6 cellular contexts compared by ENCODE assay signal in the genomic region with DNA sequence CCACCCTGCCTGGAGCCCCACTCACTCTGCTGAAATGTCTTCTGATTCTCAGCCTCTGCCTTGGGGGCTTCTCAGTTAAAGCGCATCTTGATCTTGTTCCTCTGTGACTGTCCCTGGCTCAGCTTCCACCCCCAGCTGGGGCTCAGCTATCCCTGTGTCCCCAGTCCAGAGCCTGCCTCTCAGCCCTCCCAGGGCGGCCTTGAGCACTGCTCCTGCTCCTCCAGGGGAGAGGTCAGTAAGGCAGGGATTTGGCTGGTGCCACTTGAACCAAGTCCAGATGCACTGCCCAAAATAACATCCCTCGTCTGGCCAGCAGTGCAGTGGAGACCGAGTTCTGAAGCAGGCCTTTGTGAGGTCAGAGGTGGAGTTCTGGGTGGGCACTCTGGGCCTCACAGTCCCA.
DNase-seq lines count a peak whose midpoint lies in the region; ATAC-seq and TF ChIP-seq lines count a peak whose summit lies in the region.
"Not testable (repeated sequence)": the region's sequence is repeated elsewhere in the genome, so short reads cannot be mapped to it uniquely, and the experiment has no call there.

No MANE protein-coding gene starts in this region.

- H3K27me3 ChIP-seq in right cardiac atrium (ENCODE audit: control insufficient read depth, insufficient read depth); right lobe of liver; sigmoid colon; tibial artery: not testable (repeated sequence)

- TF ChIP-seq CTCF in right lobe of liver (IDR thresholded peaks at IDR 0.05); sigmoid colon (IDR thresholded peaks at IDR 0.05); tibial artery (IDR thresholded peaks at IDR 0.05): not testable (repeated sequence)

- WGBS in right cardiac atrium = 25% methylated on average over 1 of the region's 4 CpGs
- no CpG with 5 or more reads among the region's 4 CpGs for WGBS in right lobe of liver (ENCODE audit: insufficient coverage, low coverage, low lambda C conversion rate, missing lambda C conversion rate)
- WGBS in sigmoid colon, 2 donors = 72 to 86% methylated on average over 1 of the region's 4 CpGs

- peak; percentile 80 for DNase-seq in Right ventricle myocardium inferior (ENCODE audit: missing footprints)
- peak; percentile 57 for DNase-seq in left cardiac atrium
- DNase-seq in right cardiac atrium = peak; percentile 68 to 87 (median 86)
- peak; percentile 33 to 83 (median 77) for DNase-seq in right lobe of liver
- DNase-seq in sigmoid colon = peak; percentile 72
- DNase-seq in tibial artery = peak; percentile 27 to 78

- ATAC-seq in Right ventricle myocardium inferior, left cardiac atrium, right cardiac atrium, right lobe of liver: not testable (repeated sequence)

- TF ChIP-seq POLR2A in right lobe of liver (IDR thresholded peaks at IDR 0.05); sigmoid colon (IDR thresholded peaks at IDR 0.05): not testable (repeated sequence)

- not testable (repeated sequence) for H3K4me3 ChIP-seq in right cardiac atrium (ENCODE audit: low read length); right lobe of liver; sigmoid colon; tibial artery

- TF ChIP-seq EP300 in sigmoid colon (IDR thresholded peaks at IDR 0.05) = not testable (repeated sequence)

- H3K36me3 ChIP-seq in right lobe of liver, sigmoid colon, tibial artery: not testable (repeated sequence)

- not testable (repeated sequence) for H3K27ac ChIP-seq in right cardiac atrium (ENCODE audit: low read length); right lobe of liver; sigmoid colon; tibial artery

- not testable (repeated sequence) for H3K4me1 ChIP-seq in right cardiac atrium (ENCODE audit: control insufficient read depth, insufficient read depth, low read length); sigmoid colon
- H3K4me1 ChIP-seq in right lobe of liver = peaks cover 0 to 10% (median 4%) of the 10 kb centered on the region in 4 donors
- H3K4me1 ChIP-seq in tibial artery = peaks cover 0 to 16% (median 5%) of the 10 kb centered on the region in 4 donors

- H3K9me3 ChIP-seq in right cardiac atrium (ENCODE audit: control insufficient read depth, low read length); right lobe of liver; sigmoid colon; tibial artery: not testable (repeated sequence)

- intact Hi-C loops in Right ventricle myocardium inferior (cut with DNase I); left cardiac atrium (cut with DNase I); right cardiac atrium (cut with DNase I); right lobe of liver (cut with DNase I); sigmoid colon (cut with DNase I); tibial artery (cut with DNase I; ENCODE audit: low total_unique reads): not testable (repeated sequence)
